Comparison of ENCODE assay signal across 15 cellular contexts in the genomic region with DNA sequence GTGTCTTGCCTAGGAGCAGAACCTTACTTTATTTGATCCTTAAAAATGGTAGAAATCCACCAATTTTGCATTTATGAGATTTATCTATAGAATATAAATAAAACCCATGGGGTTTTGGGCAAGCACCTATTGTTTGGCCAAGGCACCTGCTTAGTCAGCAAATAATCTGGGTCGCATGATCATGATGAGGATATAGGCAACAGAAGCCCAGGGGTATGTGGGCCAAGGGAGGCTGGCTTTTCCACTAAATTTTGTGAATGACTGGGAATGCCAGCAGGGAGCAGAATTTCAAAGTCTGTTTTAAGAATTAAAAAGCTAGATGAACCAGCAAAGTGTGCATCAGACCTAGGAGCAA. TPM values are rescaled to one million over a fixed set of nuclear protein-coding genes. Genes with fewer than 3 reads are reported as not detected.
DNase-seq lines count a peak whose midpoint lies in the region; ATAC-seq and TF ChIP-seq lines count a peak whose summit lies in the region.
"Had no signal": no experiment of that assay in that cellular context is flagged by ENCODE, and none has a peak within 500 bp of the region (broad histone marks: within the 10 kb centered on the region; RNA-seq: fewer than 3 reads in every experiment).

No MANE protein-coding gene starts in this region.

- DNase-seq in Karpas-422 (no peak), mesothelial cell of epicardium (ENCODE audit: low spot score in 2 of 2, unreplicated experiment in 2 of 2) (no peak), activated T-cell treated with anti-CD3 and anti-CD28 coated beads for 4 hours (no peak), H4 (ENCODE audit: low spot score) (no peak)
- no peak for DNase-seq in activated naive CD4-positive, alpha-beta T cell treated with anti-CD3 and anti-CD28 coated beads, Interleukin-2, amount 10 ng/mL, durations not matched to agents 7 days and 5 days
- DNase-seq: AML-193; Caco-2; CD4-positive, alpha-beta T cell; HCEC 1CT had no signal

- H3K9me3 Mint-ChIP-seq in brain (peaks cover 0 to 7% (median 3%) of the 10 kb centered on the region in 5 experiments), mesothelial cell of epicardium (peaks cover 7% of the 10 kb centered on the region)
- no peaks in the 10 kb centered on the region for H3K9me3 Mint-ChIP-seq in activated naive CD4-positive, alpha-beta T cell treated with anti-CD3 and anti-CD28 coated beads, Interleukin-2, amount 10 ng/mL, durations not matched to agents 7 days and 5 days
- H3K9me3 Mint-ChIP-seq: CD4-positive, alpha-beta T cell; IgD-negative memory B cell had no signal

- peaks cover 31% of the 10 kb centered on the region for H3K36me3 ChIP-seq in Karpas-422 (ENCODE audit: insufficient read depth, low read length)

- H3K36me3 Mint-ChIP-seq in brain (peaks cover 42% of the 10 kb centered on the region), mesothelial cell of epicardium (peaks cover 14% of the 10 kb centered on the region)
- H3K36me3 Mint-ChIP-seq in activated naive CD4-positive, alpha-beta T cell treated with anti-CD3 and anti-CD28 coated beads, Interleukin-2, amount 10 ng/mL, durations not matched to agents 7 days and 5 days, result no peaks in the 10 kb centered on the region

- H3K9ac ChIP-seq in Karpas-422 (ENCODE audit: low read length), result no peak overlapping the region

- H3K4me3 Mint-ChIP-seq in brain (no peak overlapping the region), mesothelial cell of epicardium (no peak overlapping the region)
- no peak overlapping the region for H3K4me3 Mint-ChIP-seq in activated naive CD4-positive, alpha-beta T cell treated with anti-CD3 and anti-CD28 coated beads, Interleukin-2, amount 10 ng/mL, durations not matched to agents 7 days and 5 days
- H3K4me3 Mint-ChIP-seq: CD4-positive, alpha-beta T cell; IgD-negative memory B cell had no signal

- no peak overlapping the region for H3K4me3 ChIP-seq in Karpas-422 (ENCODE audit: low read length)

- H3K9me3 ChIP-seq in Karpas-422 (ENCODE audit: low read length), result no peaks in the 10 kb centered on the region
- H3K9me3 ChIP-seq: Caco-2 had no signal

- H4K20me1 ChIP-seq in Karpas-422 (ENCODE audit: insufficient read depth, low read depth, low read length), result no peaks in the 10 kb centered on the region

- no peaks in the 10 kb centered on the region for H3K9me2 ChIP-seq in Karpas-422 (replicated peaks; ENCODE audit: insufficient read depth, low read length)

- CTCF ChIA-PET in activated naive CD4-positive, alpha-beta T cell treated with anti-CD3 and anti-CD28 coated beads, Interleukin-2, amount 10 ng/mL, durations not matched to agents 7 days and 5 days (lab: Charles Lee), result no interaction called here

- H3K27ac Mint-ChIP-seq in brain (peak overlapping the region in 4 of 5 experiments; percentile 26 to 79 (median 70)), mesothelial cell of epicardium (peak overlapping the region; percentile 74)
- H3K27ac Mint-ChIP-seq in activated naive CD4-positive, alpha-beta T cell treated with anti-CD3 and anti-CD28 coated beads, Interleukin-2, amount 10 ng/mL, durations not matched to agents 7 days and 5 days, result no peak overlapping the region
- H3K27ac Mint-ChIP-seq: CD4-positive, alpha-beta T cell; IgD-negative memory B cell had no signal

- peaks cover 57% of the 10 kb centered on the region for H3K4me1 ChIP-seq in Karpas-422 (ENCODE audit: low read length)

- H3K27ac ChIP-seq in Karpas-422 (ENCODE audit: low read length) (peak overlapping the region; percentile 1; the same call in 1 of the 2 replicates), temporal lobe (ENCODE audit: low read depth, low read length) (peak overlapping the region; percentile 42)
- H3K27ac ChIP-seq: C4-2B, HL-60 had no signal

- peaks cover 98% of the 10 kb centered on the region for H3K79me2 ChIP-seq in Karpas-422 (ENCODE audit: low read length)

- peaks cover 82% of the 10 kb centered on the region for H3K4me1 Mint-ChIP-seq in brain
- H3K4me1 Mint-ChIP-seq in mesothelial cell of epicardium, result peaks cover 42% of the 10 kb centered on the region
- peaks cover 13% of the 10 kb centered on the region for H3K4me1 Mint-ChIP-seq in activated naive CD4-positive, alpha-beta T cell treated with anti-CD3 and anti-CD28 coated beads, Interleukin-2, amount 10 ng/mL, durations not matched to agents 7 days and 5 days

- H3K27me3 Mint-ChIP-seq in brain (no peaks in the 10 kb centered on the region), mesothelial cell of epicardium (ENCODE audit: low read depth) (no peaks in the 10 kb centered on the region)
- peaks cover 37% of the 10 kb centered on the region for H3K27me3 Mint-ChIP-seq in activated naive CD4-positive, alpha-beta T cell treated with anti-CD3 and anti-CD28 coated beads, Interleukin-2, amount 10 ng/mL, durations not matched to agents 7 days and 5 days
- H3K27me3 Mint-ChIP-seq: IgD-negative memory B cell had no signal

- ATAC-seq in HG03196 (IDR thresholded peaks at IDR 0.05; ENCODE audit: unreplicated experiment), result no peak

- no peak overlapping the region for H2AFZ ChIP-seq in Karpas-422 (ENCODE audit: low read length)

- H3K4me2 ChIP-seq in Karpas-422 (ENCODE audit: low read depth, low read length, poor library complexity, severe bottlenecking), result no peak overlapping the region

- TF ChIP-seq CTCF in brain (conservative IDR thresholded peaks at IDR 0.05) (no peak), mesothelial cell of epicardium (IDR thresholded peaks at IDR 0.05; ENCODE audit: unreplicated experiment) (no peak)

- H3K27me3 ChIP-seq in Karpas-422 (ENCODE audit: low read length), result no peaks in the 10 kb centered on the region

RNA-seq across cellular contexts. Expression of a gene that starts 17.3 kb away (rescaled TPM):
- 86.4 and 88.6 TPM in 2 replicates for total RNA-seq in Karpas-422 (2014; rRNA removed; shearing (Covaris generic); ENCODE audit: low replicate concordance)
- polyA plus RNA-seq in brain (ENCODE audit: insufficient read depth, low read depth, low replicate concordance), result 142 TPM
- total RNA-seq in mesothelial cell of epicardium, result 81.3 to 86.4 TPM (median 85.0 TPM) in 3 replicates
- 102 TPM for total RNA-seq in temporal lobe
- total RNA-seq in H4 (2014; rRNA removed; shearing (Covaris generic)), result 114 and 128 TPM in 2 replicates

RNA-seq across cellular contexts. Expression of a gene that starts 54.2 kb away (rescaled TPM):
- total RNA-seq in Karpas-422 (2014; rRNA removed; shearing (Covaris generic); ENCODE audit: low replicate concordance), result 9.0 and 13.5 TPM in 2 replicates
- polyA plus RNA-seq in brain (ENCODE audit: insufficient read depth, low read depth, low replicate concordance), result 1.5 TPM
- 42.4 to 48.0 TPM (median 45.5 TPM) in 3 replicates for total RNA-seq in mesothelial cell of epicardium
- total RNA-seq in temporal lobe, result 7.4 TPM
- 41.0 and 73.1 TPM in 2 replicates for total RNA-seq in H4 (2014; rRNA removed; shearing (Covaris generic))

RNA-seq across cellular contexts. Expression of a gene that starts 55.9 kb away (rescaled TPM):
- 28.1 and 41.0 TPM in 2 replicates for total RNA-seq in Karpas-422 (2014; rRNA removed; shearing (Covaris generic); ENCODE audit: low replicate concordance)
- polyA plus RNA-seq in brain (ENCODE audit: insufficient read depth, low read depth, low replicate concordance), result 5.0 TPM
- total RNA-seq in mesothelial cell of epicardium, result 39.8 to 43.5 TPM (median 40.3 TPM) in 3 replicates
- total RNA-seq in temporal lobe, result 24.3 TPM
- total RNA-seq in H4 (2014; rRNA removed; shearing (Covaris generic)), result 16.7 and 23.3 TPM in 2 replicates
